9 cellular contexts compared by ENCODE assay signal in genomic region chr13:43880451-43880850, GRCh38. TPM values are rescaled to one million over a fixed set of nuclear protein-coding genes. Genes with fewer than 3 reads are reported as not detected.
A peak's percentile ranks its signal among the peaks of the same experiment; 100 is the strongest.
DNase-seq lines count a peak whose midpoint lies in the region; ATAC-seq and TF ChIP-seq lines count a peak whose summit lies in the region.
"Had no signal": no experiment of that assay in that cellular context is flagged by ENCODE, and none has a peak within 500 bp of the region (broad histone marks: within the 10 kb centered on the region; RNA-seq: fewer than 3 reads in every experiment).

No MANE protein-coding gene starts in this region.

- no peak overlapping the region for H3K4me3 ChIP-seq in CD8-positive, alpha-beta memory T cell (ENCODE audit: low read length)
- H3K4me3 ChIP-seq in PC-9 (peak overlapping the region; percentile 59; the same call in 1 of the 2 replicates), osteoblast (ENCODE audit: insufficient read depth, low read length) (peak overlapping the region; percentile 85)

- POLR2A ChIA-PET in CD8-positive, alpha-beta memory T cell (lab: Charles Lee): no interaction called here
- POLR2A ChIA-PET in PC-9 (lab: Charles Lee; ENCODE audit: unreplicated experiment): no interaction called here

- no peak for TF ChIP-seq CTCF in PC-9 (conservative IDR thresholded peaks at IDR 0.05)
- TF ChIP-seq CTCF in endothelial cell (IDR thresholded peaks at IDR 0.05; ENCODE audit: unreplicated experiment): no peak
- TF ChIP-seq CTCF in osteoblast (IDR thresholded peaks at IDR 0.05; ENCODE audit: extremely low read depth, low read depth, low read length): no peak

- no peak overlapping the region for H3K27ac ChIP-seq in CD8-positive, alpha-beta memory T cell (ENCODE audit: low read depth, low read length)
- H3K27ac ChIP-seq in PC-9 (no peak overlapping the region), osteoblast (ENCODE audit: low read depth, low read length) (no peak overlapping the region)

- peak overlapping the region; percentile 86 to 98 (median 91) for H3K4me3 Mint-ChIP-seq in CD8-positive, alpha-beta memory T cell
- peak overlapping the region; percentile 90 for H3K4me3 Mint-ChIP-seq in endothelial cell (ENCODE audit: unreplicated experiment)

- ATAC-seq in GM18907 (IDR thresholded peaks at IDR 0.05; ENCODE audit: unreplicated experiment) (no peak), HG02970 (IDR thresholded peaks at IDR 0.05; ENCODE audit: low FRiP score, unreplicated experiment) (no peak), GM18868 (IDR thresholded peaks at IDR 0.05; ENCODE audit: unreplicated experiment) (no peak)

- H4K20me1 ChIP-seq in PC-9 (ENCODE audit: insufficient read depth) (no peaks in the 10 kb centered on the region), osteoblast (ENCODE audit: insufficient read depth, low read length) (no peaks in the 10 kb centered on the region)

- no peaks in the 10 kb centered on the region for H3K9me3 ChIP-seq in CD8-positive, alpha-beta memory T cell (ENCODE audit: low read length)
- H3K9me3 ChIP-seq in PC-9 (ENCODE audit: insufficient read depth, low read depth): no peaks in the 10 kb centered on the region
- no peaks in the 10 kb centered on the region for H3K9me3 ChIP-seq in osteoblast (ENCODE audit: low read depth, low read length)

- no TSS peak for BruUV-seq in PC-9 (replicated peaks; lab: Mats Ljungman, UMichigan)

- CTCF ChIA-PET in CD8-positive, alpha-beta memory T cell (lab: Charles Lee): interaction anchor here (1.7 to 2.0 kb wide), 2 partner anchors 28 to 557 kb away, joined by 5 read pairs; no protein-coding TSS in a partner anchor
- CTCF ChIA-PET in PC-9 (lab: Charles Lee): no interaction called here

- no peaks in the 10 kb centered on the region for H3K36me3 ChIP-seq in CD8-positive, alpha-beta memory T cell (ENCODE audit: insufficient read depth, low read length)
- no peaks in the 10 kb centered on the region; the same call in 1 of the 2 replicates for H3K36me3 ChIP-seq in PC-9 (ENCODE audit: low read depth)
- no peaks in the 10 kb centered on the region for H3K36me3 ChIP-seq in osteoblast (ENCODE audit: insufficient read depth, low read length)

- H3F3A ChIP-seq in PC-9 (ENCODE audit: insufficient read depth, low read depth): no peaks in the 10 kb centered on the region

- H3K79me2 ChIP-seq in PC-9 (ENCODE audit: low read depth) (peaks cover 20% of the 10 kb centered on the region), osteoblast (ENCODE audit: insufficient read depth, low read length) (peaks cover 9% of the 10 kb centered on the region)

- H3K27me3 ChIP-seq in CD8-positive, alpha-beta memory T cell (ENCODE audit: insufficient read depth, low read length, poor library complexity, severe bottlenecking): no peaks in the 10 kb centered on the region
- H3K27me3 ChIP-seq in PC-9 (ENCODE audit: insufficient read depth, low read depth) (no peaks in the 10 kb centered on the region), osteoblast (ENCODE audit: insufficient read depth, low read length) (no peaks in the 10 kb centered on the region)

- no peaks in the 10 kb centered on the region for H3K9me2 ChIP-seq in PC-9 (ENCODE audit: insufficient read depth)

- H2AFZ ChIP-seq in PC-9 (peak overlapping the region; percentile 86; the same call in 1 of the 2 replicates), osteoblast (ENCODE audit: low read length) (peak overlapping the region; percentile 95)

- intact Hi-C loops in PC-9 (cut with micrococcal nuclease; ENCODE audit: unreplicated experiment): no loop called here

- H3K27me3 Mint-ChIP-seq in CD8-positive, alpha-beta memory T cell: peaks cover 0 to 8% of the 10 kb centered on the region in 2 donors
- peaks cover 6% of the 10 kb centered on the region for H3K27me3 Mint-ChIP-seq in endothelial cell (ENCODE audit: unreplicated experiment)

- H3K27ac Mint-ChIP-seq in CD8-positive, alpha-beta memory T cell: peak overlapping the region in 7 of 8 donors; percentile 88 to 100 (median 91)
- H3K27ac Mint-ChIP-seq in endothelial cell (ENCODE audit: unreplicated experiment): peak overlapping the region; percentile 86

- H3K4me2 ChIP-seq in PC-9: peak overlapping the region; percentile 82
- H3K4me2 ChIP-seq in osteoblast (ENCODE audit: insufficient read depth, low read length): peak overlapping the region; percentile 92

- peaks cover 12 to 36% (median 25%) of the 10 kb centered on the region in 3 donors for H3K4me1 Mint-ChIP-seq in CD8-positive, alpha-beta memory T cell
- H3K4me1 Mint-ChIP-seq in endothelial cell (ENCODE audit: unreplicated experiment): peaks cover 21% of the 10 kb centered on the region

- no peaks in the 10 kb centered on the region for H3K9me3 Mint-ChIP-seq in CD8-positive, alpha-beta memory T cell
- H3K9me3 Mint-ChIP-seq in endothelial cell (ENCODE audit: unreplicated experiment): no peaks in the 10 kb centered on the region

- H3K4me1 ChIP-seq in CD8-positive, alpha-beta memory T cell (ENCODE audit: insufficient read depth, low read length): peaks cover 14% of the 10 kb centered on the region
- H3K4me1 ChIP-seq in PC-9 (replicated peaks; ENCODE audit: insufficient read depth) (0 out of 2 replicates have a peak, but pooled peaks cover 27% of the 10 kb centered on the region), osteoblast (ENCODE audit: insufficient read depth, low read length) (peaks cover 17% of the 10 kb centered on the region)

- peaks cover 0 to 6% (median 0%) of the 10 kb centered on the region in 3 donors for H3K36me3 Mint-ChIP-seq in CD8-positive, alpha-beta memory T cell
- H3K36me3 Mint-ChIP-seq in endothelial cell (ENCODE audit: low read depth, unreplicated experiment): peaks cover 7% of the 10 kb centered on the region

- DNase-seq in CD8-positive, alpha-beta memory T cell: no peak
- DNase-seq in PC-9 (no peak), endothelial cell (ENCODE audit: low spot score) (no peak), osteoblast (ENCODE audit: insufficient read length, low spot score, missing footprints) (no peak), NCI-H748 treated with DMSO at 0.1 percent for 48 hours (lab: John Stamatoyannopoulos, UW) (no peak)
- DNase-seq: NCI-H2029 treated with DMSO at 0.1 percent for 48 hours had no signal

RNA-seq across cellular contexts. Expression of gene LACC1, which starts 0.7 kb away (rescaled TPM):
- total RNA-seq in CD8-positive, alpha-beta memory T cell: 1 to 10 TPM; 4.6 to 7.0 TPM
- polyA plus RNA-seq in CD8-positive, alpha-beta memory T cell: 1.7 TPM
- total RNA-seq in PC-9 (2021) (2.4 and 3.0 TPM in 2 replicates), endothelial cell (ENCODE audit: unreplicated experiment) (4.8 TPM), osteoblast (21.0 and 21.5 TPM in 2 replicates)

RNA-seq across cellular contexts. Expression of gene CCDC122, which starts 0.9 kb away (rescaled TPM):
- total RNA-seq in CD8-positive, alpha-beta memory T cell: 1 to 10 TPM; 2.4 to 3.7 TPM
- polyA plus RNA-seq in CD8-positive, alpha-beta memory T cell: 1.1 TPM
- total RNA-seq in PC-9 (2021) (7.4 and 7.9 TPM in 2 replicates), endothelial cell (ENCODE audit: unreplicated experiment) (7.1 TPM), osteoblast (4.7 and 15.0 TPM in 2 replicates)
